In genomic region chr5:28344803-28345433, GRCh38 we compare ENCODE assay signal across 1 cellular context.
TF ChIP-seq lines count a peak whose summit lies in the region.

No MANE protein-coding gene starts in this region.

TF ChIP-seq in HCT116, 20 proteins besides CTCF, POLR2A, EP300 and RAD21 (continued from another document):
- no peak for TF ChIP-seq ZBTB33 (IDR thresholded peaks at IDR 0.05; ENCODE audit: extremely low read depth, insufficient replicate concordance, low read length)
- TF ChIP-seq REST (IDR thresholded peaks at IDR 0.05; ENCODE audit: low read depth), result no peak
- no peak for TF ChIP-seq EGR1 (IDR thresholded peaks at IDR 0.05; ENCODE audit: low read depth)
- TF ChIP-seq ELF1 (IDR thresholded peaks at IDR 0.05; ENCODE audit: borderline replicate concordance, low read depth), result no peak
- no peak for TF ChIP-seq FOSL1 (IDR thresholded peaks at IDR 0.05; ENCODE audit: low read depth)
- no peak for TF ChIP-seq EZH2 (IDR thresholded peaks at IDR 0.05)
- no peak for TF ChIP-seq ATF3 (IDR thresholded peaks at IDR 0.05)
- TF ChIP-seq EZH2phosphoT487 (IDR thresholded peaks at IDR 0.05; ENCODE audit: borderline replicate concordance), result no peak
- TF ChIP-seq YY1 (IDR thresholded peaks at IDR 0.05; ENCODE audit: extremely low read depth, insufficient replicate concordance, low read depth, low read length), result no peak
